Comparison of ENCODE assay signal across 14 cellular contexts in genomic region chr12:68971404-68971803, GRCh38. TPM values are rescaled to one million over a fixed set of nuclear protein-coding genes. Genes with fewer than 3 reads are reported as not detected.
DNase-seq lines count a peak whose midpoint lies in the region; ATAC-seq and TF ChIP-seq lines count a peak whose summit lies in the region.
"Had no signal": no experiment of that assay in that cellular context is flagged by ENCODE, and none has a peak within 500 bp of the region (broad histone marks: within the 10 kb centered on the region; RNA-seq: fewer than 3 reads in every experiment).

No MANE protein-coding gene starts in this region.

- RAD21 ChIA-PET in HCT116 (lab: Charles Lee; ENCODE audit: low non-redundant PET in 1 of 2, low total read pairs in 2 of 2, uncharacterized antibody in 2 of 2, unreplicated experiment in 2 of 2) = no interaction called here

- TF ChIP-seq CTCF in HCT116 (IDR thresholded peaks at IDR 0.05 in 2 of 3, conservative IDR thresholded peaks at IDR 0.05 in 1 of 3; ENCODE audit: borderline replicate concordance in 1 of 3, insufficient read depth in 1 of 3, low read depth in 2 of 3, low read length in 2 of 3) (no peak), mammary epithelial cell (conservative IDR thresholded peaks at IDR 0.05 in 1 of 2, IDR thresholded peaks at IDR 0.05 in 1 of 2; ENCODE audit: extremely low read depth in 1 of 2, insufficient read depth in 1 of 2, low read depth in 1 of 2, low read length in 2 of 2) (no peak), tibial nerve (IDR thresholded peaks at IDR 0.05) (no peak)

- TF ChIP-seq RAD21 in HCT116 (IDR thresholded peaks at IDR 0.05; ENCODE audit: low read depth) = no peak

- WGBS in mammary epithelial cell (ENCODE audit: low coverage, missing lambda C conversion rate) = 61% methylated on average over 7 of the region's 8 CpGs
- 81 to 86% methylated on average over 8 of the region's 8 CpGs for WGBS in tibial nerve, 2 donors

- POLR2A ChIA-PET in HCT116 (lab: Charles Lee) = no interaction called here

- in situ Hi-C loops in ACHN (cut with HindIII; ENCODE audit: low pct_ligation_motif_present, low pct_unique_long_range_greater_than_20kb, low sequenced_read_pairs) = no loop called here
- in situ Hi-C loops in mammary epithelial cell (cut with MboI; ENCODE audit: low sequenced_read_pairs in 2 of 2) = no loop called here
- in situ Hi-C loops in G401 (cut with HindIII; ENCODE audit: low sequenced_read_pairs) = no loop called here

- H3K4me3 ChIP-seq in HCT116 (replicated peaks in 1 of 2; ENCODE audit: low read depth in 1 of 2, low read length in 2 of 2) (no peak overlapping the region), mammary epithelial cell (replicated peaks in 1 of 3; ENCODE audit: insufficient read depth in 1 of 3, low read depth in 2 of 3, low read length in 3 of 3) (no peak overlapping the region), tibial nerve (no peak overlapping the region)
- H3K4me3 ChIP-seq: pancreas had no signal

- H3K36me3 ChIP-seq in HCT116 (ENCODE audit: control insufficient read depth in 1 of 2, insufficient read depth in 2 of 2, low read length in 2 of 2) (no peaks in the 10 kb centered on the region), mammary epithelial cell (ENCODE audit: insufficient read depth, low read length) (no peaks in the 10 kb centered on the region), tibial nerve (no peaks in the 10 kb centered on the region)
- H3K36me3 ChIP-seq: pancreas had no signal

- BruUV-seq in HCT116 (replicated peaks; lab: Mats Ljungman, UMichigan) (no TSS peak), mammary epithelial cell (replicated peaks; lab: Mats Ljungman, UMichigan) (no TSS peak)

- no peaks in the 10 kb centered on the region for H3K9me3 ChIP-seq in HCT116 (ENCODE audit: control insufficient read depth in 1 of 2, insufficient read depth in 1 of 2, low read depth in 1 of 2, low read length in 2 of 2)
- no peaks in the 10 kb centered on the region for H3K9me3 ChIP-seq in mammary epithelial cell (replicated peaks; ENCODE audit: insufficient read depth, low read length)
- H3K9me3 ChIP-seq in tibial nerve = no peaks in the 10 kb centered on the region
- H3K9me3 ChIP-seq: pancreas had no signal

- H3K79me2 ChIP-seq in HCT116 (ENCODE audit: insufficient read depth, low read length) (no peaks in the 10 kb centered on the region), mammary epithelial cell (ENCODE audit: insufficient read depth, low read length) (no peaks in the 10 kb centered on the region)

- intact Hi-C loops in HCT116 (cut with micrococcal nuclease) = no loop called here
- intact Hi-C loops in mammary epithelial cell (cut with micrococcal nuclease) = loop anchor here (10.0 kb wide), 1 partner anchor 83 kb away; no protein-coding TSS in a partner anchor

- no peak for TF ChIP-seq EP300 in tibial nerve (IDR thresholded peaks at IDR 0.05)

- no peak for TF ChIP-seq POLR2A in HCT116 (IDR thresholded peaks at IDR 0.05; ENCODE audit: borderline replicate concordance, extremely low read depth, insufficient read depth, insufficient read length)
- no peak for TF ChIP-seq POLR2A in tibial nerve (IDR thresholded peaks at IDR 0.05)

- no peak overlapping the region for H3K27ac ChIP-seq in HCT116 (ENCODE audit: low read depth, low read length)
- peak overlapping the region; percentile 57 for H3K27ac ChIP-seq in mammary epithelial cell (ENCODE audit: insufficient read depth, low read depth, low read length)
- no peak overlapping the region for H3K27ac ChIP-seq in tibial nerve
- H3K27ac ChIP-seq: pancreas had no signal

- H3K4me2 ChIP-seq in HCT116 (ENCODE audit: low read length) (peak overlapping the region; percentile 48), mammary epithelial cell (ENCODE audit: insufficient read depth, low read depth, low read length) (peak overlapping the region; percentile 41)

- DNase-seq in ACHN (peak; percentile 68), HCT116 (ENCODE audit: low read depth, low spot score) (no peak), mammary epithelial cell (peak; percentile 87), kidney glomerular epithelial cell (lab: John Stamatoyannopoulos, UW) (peak; percentile 69), G401 (ENCODE audit: low spot score) (no peak), tibial nerve (ENCODE audit: low spot score in 2 of 2) (no peak), HuH-7.5 (ENCODE audit: low spot score) (no peak)
- DNase-seq: activated T-cell treated with anti-CD3 and anti-CD28 coated beads, Interleukin-2, amount 50 U/mL, for 48 hours; CD4-positive, CD25-positive, alpha-beta regulatory T cell; pancreas; SHP77 treated with DMSO at 0.1 percent for 48 hours; stimulated activated CD4-positive, alpha-beta T cell treated with anti-CD3 and anti-CD28 coated beads, Interleukin-2, amount 100 ng/mL, for 48 hours had no signal

- no peak overlapping the region for H3K9ac ChIP-seq in HCT116 (ENCODE audit: low read length)
- H3K9ac ChIP-seq in mammary epithelial cell (ENCODE audit: insufficient read depth, low read length) = no peak overlapping the region

- ATAC-seq in HCT116 (no peak; the same call in 1 of the 2 replicates), GM21367 (IDR thresholded peaks at IDR 0.05; ENCODE audit: unreplicated experiment) (no peak)
- ATAC-seq: WTC11 had no signal

- H3K27me3 ChIP-seq in HCT116 (ENCODE audit: insufficient read depth, low read length) = no peaks in the 10 kb centered on the region
- no peaks in the 10 kb centered on the region for H3K27me3 ChIP-seq in mammary epithelial cell (ENCODE audit: insufficient read depth, low read length)
- H3K27me3 ChIP-seq in tibial nerve = no peaks in the 10 kb centered on the region
- H3K27me3 ChIP-seq: pancreas had no signal

- dilution Hi-C loops in mammary epithelial cell (cut with HindIII; ENCODE audit: low sequenced_read_pairs) = no loop called here

- no peaks in the 10 kb centered on the region for H4K20me1 ChIP-seq in HCT116 (ENCODE audit: insufficient read depth)
- H4K20me1 ChIP-seq in mammary epithelial cell (ENCODE audit: insufficient read depth, low read length) = no peaks in the 10 kb centered on the region

- CTCF ChIA-PET in HCT116 (lab: Charles Lee) (no interaction called here), mammary epithelial cell (lab: Charles Lee; ENCODE audit: low non-redundant PET) (no interaction called here)

- no peaks in the 10 kb centered on the region for H3K9me2 ChIP-seq in HCT116 (ENCODE audit: insufficient read depth)

- H3K4me1 ChIP-seq in HCT116 (ENCODE audit: control insufficient read depth in 1 of 2, insufficient read depth in 2 of 2, low read length in 2 of 2) (peaks cover 0 to 10% of the 10 kb centered on the region in 2 experiments; a peak in 2 of 4 replicates), mammary epithelial cell (ENCODE audit: insufficient read depth, low read length) (peaks cover 10% of the 10 kb centered on the region), tibial nerve (peaks cover 0 to 1% (median 0%) of the 10 kb centered on the region in 4 donors)

- H2AFZ ChIP-seq in HCT116 (ENCODE audit: low read depth, low read length, poor library complexity, severe bottlenecking) = peak overlapping the region; percentile 93
- peak overlapping the region; percentile 37 for H2AFZ ChIP-seq in mammary epithelial cell (ENCODE audit: low read depth, low read length)

TF ChIP-seq in HCT116, 20 proteins besides CTCF, POLR2A, EP300 and RAD21 (continues in another document):
- TF ChIP-seq YY1 (IDR thresholded peaks at IDR 0.05; ENCODE audit: extremely low read depth, insufficient replicate concordance, low read depth, low read length) (no peak), ZNF274 (IDR thresholded peaks at IDR 0.05; ENCODE audit: low read depth, low read length) (no peak), ZBTB33 (IDR thresholded peaks at IDR 0.05; ENCODE audit: extremely low read depth, insufficient replicate concordance, low read length) (no peak)

RNA-seq across cellular contexts. Expression of gene CPM, which starts 38.4 kb away (rescaled TPM):
- total RNA-seq in HCT116 (2021; ENCODE audit: unreplicated experiment) (5.3 TPM), mammary epithelial cell (1 to 10 TPM in 1 of 2 donors, under 1 TPM in 1; 0.50 to 1.2 TPM), tibial nerve (100 to 1,000 TPM in 1 of 4 donors, 10 to 100 TPM in 3; 54.0 to 117 (median 75.2) TPM)
- 1.7 and 4.0 TPM in 2 replicates for polyA plus RNA-seq in HCT116 (2012)
- polyA plus RNA-seq in mammary epithelial cell = 0.73 TPM
- polyA minus RNA-seq in mammary epithelial cell = not detected
- total RNA-seq in G401 (2014; rRNA removed; shearing (Covaris generic)) = not detected in 2 replicates

Comparison
In these comparisons a context has a peak if more than half of its experiments do, and no peak if none do; other contexts are left out.
1. DNase-seq: peak in ACHN (single experiment), mammary epithelial cell (single experiment) and kidney glomerular epithelial cell (single experiment); none in HCT116 (single experiment), G401 (single experiment), tibial nerve (0 of 2) and HuH-7.5 (single experiment).